Comparison of ENCODE assay signal across 34 cellular contexts in the genomic region with DNA sequence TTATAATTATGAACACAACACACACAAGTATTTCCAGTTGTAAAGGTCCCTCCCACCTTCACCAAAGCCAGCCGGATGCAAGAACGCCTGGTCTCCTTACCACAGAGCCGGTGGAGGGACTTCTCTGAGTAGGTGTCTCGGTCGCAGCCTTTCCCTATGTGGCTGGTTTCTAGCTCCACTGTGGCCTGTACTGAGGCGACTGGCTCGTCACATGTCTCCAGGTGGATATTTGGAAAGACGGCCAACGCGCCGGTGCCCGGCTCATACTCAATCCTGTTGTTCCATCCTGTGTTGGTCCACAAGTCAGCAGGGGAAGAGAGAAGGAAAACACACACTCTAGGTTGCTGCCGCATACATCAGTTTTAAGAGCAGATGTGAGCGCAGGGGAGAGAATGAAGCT.
"Had no signal": no experiment of that assay in that cellular context is flagged by ENCODE, and none has a peak within 500 bp of the region (broad histone marks: within the 10 kb centered on the region; RNA-seq: fewer than 3 reads in every experiment).

No MANE protein-coding gene starts in this region.

- H3K27me3 ChIP-seq: adrenal gland, body of pancreas, cardiac muscle cell, esophagus squamous epithelium, gastroesophageal sphincter had no signal

- ATAC-seq: activated CD4-positive, alpha-beta T cell treated with anti-CD3 and anti-CD28 coated beads for 36 hours; activated CD8-positive, alpha-beta memory T cell treated with anti-CD3 and anti-CD28 coated beads, Interleukin-2, amount 10 ng/mL, durations not matched to agents 7 days and 5 days; activated CD8-positive, alpha-beta T cell treated with anti-CD3 and anti-CD28 coated beads, Interleukin-2, amount 10 ng/mL, durations not matched to agents 7 days and 5 days; activated naive CD8-positive, alpha-beta T cell treated with anti-CD3 and anti-CD28 coated beads, Interleukin-2, amount 50 U/mL, for 24 hours; body of pancreas; gastroesophageal sphincter had no signal

- DNase-seq: activated CD4-positive, alpha-beta memory T cell treated with anti-CD3 and anti-CD28 coated beads for 36 hours; activated CD4-positive, alpha-beta T cell treated with anti-CD3 and anti-CD28 coated beads for 36 hours; activated CD4-positive, alpha-beta T cell treated with anti-CD3 and anti-CD28 coated beads, Interleukin-2, amount 10 ng/mL, durations not matched to agents 24 days and 14 days; activated CD4-positive, CD25-positive, alpha-beta regulatory T cell; activated CD4-positive, CD25-positive, alpha-beta regulatory T cell treated with anti-CD3 and anti-CD28 coated beads, Interleukin-2, amount 50 U/mL, for 72 hours; activated CD8-positive, alpha-beta memory T cell treated with anti-CD3 and anti-CD28 coated beads, Interleukin-2, amount 10 ng/mL, durations not matched to agents 7 days and 5 days; activated CD8-positive, alpha-beta memory T cell treated with anti-CD3 and anti-CD28 coated beads, Interleukin-2, amount 50 U/mL, for 4 hours; activated CD8-positive, alpha-beta T cell treated with anti-CD3 and anti-CD28 coated beads, Interleukin-2, amount 10 ng/mL, durations not matched to agents 7 days and 5 days; activated effector memory CD4-positive, alpha-beta T cell treated with anti-CD3 and anti-CD28 coated beads, Interleukin-2, amount 50 U/mL, for 16 hours; activated naive CD4-positive, alpha-beta T cell treated with anti-CD3 and anti-CD28 coated beads for 36 hours; activated naive CD8-positive, alpha-beta T cell treated with anti-CD3 and anti-CD28 coated beads for 36 hours; activated naive CD8-positive, alpha-beta T cell treated with anti-CD3 and anti-CD28 coated beads, Interleukin-2, amount 50 U/mL, for 24 hours; activated T-cell treated with anti-CD3 and anti-CD28 coated beads, Interleukin-2, amount 50 U/mL, for 1 hour; activated T-cell treated with anti-CD3 and anti-CD28 coated beads, Interleukin-2, amount 50 U/mL, for 48 hours; adrenal gland; amygdala; body of pancreas; cortex of kidney; dermis blood vessel endothelial cell; effector CD4-positive, alpha-beta T cell; esophagus squamous epithelium; foreskin melanocyte; hippocampal formation; T-helper 2 cell had no signal

- H3K27ac Mint-ChIP-seq: activated CD4-positive, alpha-beta memory T cell treated with anti-CD3 and anti-CD28 coated beads for 36 hours; activated CD4-positive, alpha-beta T cell treated with anti-CD3 and anti-CD28 coated beads for 36 hours; activated CD4-positive, alpha-beta T cell treated with anti-CD3 and anti-CD28 coated beads, Interleukin-2, amount 10 ng/mL, durations not matched to agents 24 days and 14 days; activated CD8-positive, alpha-beta memory T cell treated with anti-CD3 and anti-CD28 coated beads, Interleukin-2, amount 10 ng/mL, durations not matched to agents 7 days and 5 days; activated CD8-positive, alpha-beta T cell treated with anti-CD3 and anti-CD28 coated beads, Interleukin-2, amount 10 ng/mL, durations not matched to agents 7 days and 5 days; activated naive CD4-positive, alpha-beta T cell treated with anti-CD3 and anti-CD28 coated beads for 36 hours; activated naive CD4-positive, alpha-beta T cell treated with anti-CD3 and anti-CD28 coated beads, Interleukin-2, amount 50 U/mL, for 24 hours; activated naive CD8-positive, alpha-beta T cell treated with anti-CD3 and anti-CD28 coated beads for 36 hours; activated naive CD8-positive, alpha-beta T cell treated with anti-CD3 and anti-CD28 coated beads, Interleukin-2, amount 50 U/mL, for 24 hours; activated T-helper 1 cell treated with anti-CD3 and anti-CD28 coated beads, Interleukin-12 subunit alpha, Interleukin-12 subunit beta, Interleukin-2, Interleukin-4 antibody, amounts not matched to agents 30 ng/mL and 10 ng/mL and 1 ng/mL, durations not matched to agents 14 hours and 24 hours and 36 hours; activated T-helper 2 cell treated with anti-CD3 and anti-CD28 coated beads, Interferon-gamma antibody, Interleukin-2, Interleukin-4, amounts not matched to agents 10 μg/mL and 5 μg/mL and 100 μg/mL, durations not matched to agents 14 hours and 24 hours and 36 hours had no signal

- H3K27me3 Mint-ChIP-seq: activated CD4-positive, alpha-beta memory T cell treated with anti-CD3 and anti-CD28 coated beads for 36 hours; activated CD4-positive, alpha-beta T cell treated with anti-CD3 and anti-CD28 coated beads for 36 hours; activated CD4-positive, alpha-beta T cell treated with anti-CD3 and anti-CD28 coated beads, Interleukin-2, amount 10 ng/mL, durations not matched to agents 24 days and 14 days; activated CD8-positive, alpha-beta memory T cell treated with anti-CD3 and anti-CD28 coated beads, Interleukin-2, amount 10 ng/mL, durations not matched to agents 7 days and 5 days; activated naive CD4-positive, alpha-beta T cell treated with anti-CD3 and anti-CD28 coated beads, Interleukin-2, amount 50 U/mL, for 24 hours; activated naive CD8-positive, alpha-beta T cell treated with anti-CD3 and anti-CD28 coated beads for 36 hours; activated naive CD8-positive, alpha-beta T cell treated with anti-CD3 and anti-CD28 coated beads, Interleukin-2, amount 50 U/mL, for 24 hours; central memory CD8-positive, alpha-beta T cell had no signal

- H3K27ac ChIP-seq: adrenal gland, body of pancreas, cardiac muscle cell, epithelial cell of prostate, esophagus squamous epithelium, gastroesophageal sphincter had no signal

- H3K9me3 Mint-ChIP-seq: activated CD4-positive, alpha-beta memory T cell treated with anti-CD3 and anti-CD28 coated beads for 36 hours; activated CD4-positive, alpha-beta T cell treated with anti-CD3 and anti-CD28 coated beads, Interleukin-2, amount 10 ng/mL, durations not matched to agents 24 days and 14 days; activated naive CD4-positive, alpha-beta T cell treated with anti-CD3 and anti-CD28 coated beads for 36 hours; activated naive CD4-positive, alpha-beta T cell treated with anti-CD3 and anti-CD28 coated beads, Interleukin-2, amount 50 U/mL, for 24 hours; activated naive CD8-positive, alpha-beta T cell treated with anti-CD3 and anti-CD28 coated beads for 36 hours; activated naive CD8-positive, alpha-beta T cell treated with anti-CD3 and anti-CD28 coated beads, Interleukin-2, amount 50 U/mL, for 24 hours; activated T-helper 1 cell treated with anti-CD3 and anti-CD28 coated beads, Interleukin-12 subunit alpha, Interleukin-12 subunit beta, Interleukin-2, Interleukin-4 antibody, amounts not matched to agents 30 ng/mL and 10 ng/mL and 1 ng/mL, durations not matched to agents 14 hours and 24 hours and 36 hours; activated T-helper 2 cell treated with anti-CD3 and anti-CD28 coated beads, Interferon-gamma antibody, Interleukin-2, Interleukin-4, amounts not matched to agents 10 μg/mL and 5 μg/mL and 100 μg/mL, durations not matched to agents 14 hours and 24 hours and 36 hours; central memory CD8-positive, alpha-beta T cell had no signal

- H3K4me1 Mint-ChIP-seq: activated CD4-positive, alpha-beta T cell treated with anti-CD3 and anti-CD28 coated beads for 36 hours; activated CD4-positive, alpha-beta T cell treated with anti-CD3 and anti-CD28 coated beads, Interleukin-2, amount 10 ng/mL, durations not matched to agents 24 days and 14 days; activated naive CD4-positive, alpha-beta T cell treated with anti-CD3 and anti-CD28 coated beads, Interleukin-2, amount 50 U/mL, for 24 hours; activated naive CD8-positive, alpha-beta T cell treated with anti-CD3 and anti-CD28 coated beads, Interleukin-2, amount 50 U/mL, for 24 hours; central memory CD8-positive, alpha-beta T cell had no signal

- FAIRE-seq: colon, endometrium, endothelial cell of umbilical vein had no signal

- H3K4me1 ChIP-seq: body of pancreas had no signal

- H3K9me3 ChIP-seq: adrenal gland, body of pancreas, esophagus squamous epithelium, gastroesophageal sphincter had no signal

- H3K4me3 Mint-ChIP-seq: activated CD4-positive, alpha-beta memory T cell treated with anti-CD3 and anti-CD28 coated beads for 36 hours; activated CD4-positive, alpha-beta T cell treated with anti-CD3 and anti-CD28 coated beads for 36 hours; activated CD4-positive, alpha-beta T cell treated with anti-CD3 and anti-CD28 coated beads, Interleukin-2, amount 10 ng/mL, durations not matched to agents 24 days and 14 days; activated CD8-positive, alpha-beta memory T cell treated with anti-CD3 and anti-CD28 coated beads, Interleukin-2, amount 10 ng/mL, durations not matched to agents 7 days and 5 days; activated CD8-positive, alpha-beta T cell treated with anti-CD3 and anti-CD28 coated beads, Interleukin-2, amount 10 ng/mL, durations not matched to agents 7 days and 5 days; activated naive CD4-positive, alpha-beta T cell treated with anti-CD3 and anti-CD28 coated beads for 36 hours; activated naive CD4-positive, alpha-beta T cell treated with anti-CD3 and anti-CD28 coated beads, Interleukin-2, amount 50 U/mL, for 24 hours; activated naive CD8-positive, alpha-beta T cell treated with anti-CD3 and anti-CD28 coated beads for 36 hours; activated naive CD8-positive, alpha-beta T cell treated with anti-CD3 and anti-CD28 coated beads, Interleukin-2, amount 50 U/mL, for 24 hours; activated T-helper 1 cell treated with anti-CD3 and anti-CD28 coated beads, Interleukin-12 subunit alpha, Interleukin-12 subunit beta, Interleukin-2, Interleukin-4 antibody, amounts not matched to agents 30 ng/mL and 10 ng/mL and 1 ng/mL, durations not matched to agents 14 hours and 24 hours and 36 hours; central memory CD8-positive, alpha-beta T cell had no signal

- H3K4me3 ChIP-seq: adrenal gland, body of pancreas, cardiac muscle cell, esophagus squamous epithelium, gastroesophageal sphincter had no signal
